Comparison of ENCODE assay signal across 8 cellular contexts in the genomic region with DNA sequence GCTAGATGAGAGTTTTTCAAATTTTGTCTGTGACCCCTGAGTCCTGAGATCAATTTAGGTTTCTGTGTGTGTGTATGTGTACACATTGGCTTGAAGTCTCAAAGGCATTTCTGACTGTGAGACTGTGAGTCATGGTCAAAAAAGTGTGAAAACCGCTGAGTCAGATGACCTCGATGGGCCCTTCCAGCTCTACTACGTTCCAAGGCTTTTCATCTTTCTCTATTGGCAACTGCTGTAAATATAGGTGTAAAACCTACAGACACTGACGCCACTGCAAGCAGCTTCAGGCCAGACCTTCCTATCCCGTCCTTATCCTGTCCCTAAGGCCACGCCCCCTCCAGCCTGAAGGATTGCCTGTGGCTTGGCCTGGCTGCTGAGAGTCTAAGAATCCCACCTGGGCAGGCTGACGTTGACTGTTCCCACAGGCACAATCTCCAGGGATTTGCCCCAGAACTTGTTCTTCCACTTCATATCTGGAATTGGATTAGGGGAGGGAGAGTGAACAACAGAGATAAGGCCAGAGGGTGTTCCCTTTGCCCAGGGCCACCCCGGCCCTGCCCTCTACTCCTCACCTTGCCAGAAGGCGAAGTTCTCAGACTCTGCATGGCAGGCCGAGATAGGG. TPM values are rescaled to one million over a fixed set of nuclear protein-coding genes. Genes with fewer than 3 reads are reported as not detected.
A peak's percentile ranks its signal among the peaks of the same experiment; 100 is the strongest.
DNase-seq lines count a peak whose midpoint lies in the region; ATAC-seq and TF ChIP-seq lines count a peak whose summit lies in the region.

No MANE protein-coding gene starts in this region.

- H3K4me3 ChIP-seq in Peyer's patch (no peak overlapping the region), epithelial cell of proximal tubule (ENCODE audit: low read depth, low read length) (no peak overlapping the region)

- TF ChIP-seq CTCF in Peyer's patch (IDR thresholded peaks at IDR 0.05) (no peak), epithelial cell of proximal tubule (conservative IDR thresholded peaks at IDR 0.05; ENCODE audit: low read depth, low read length) (no peak)

- no peaks in the 10 kb centered on the region for H3K27me3 ChIP-seq in Peyer's patch

- no peaks in the 10 kb centered on the region for H3K9me3 ChIP-seq in Peyer's patch

- H3K4me1 Mint-ChIP-seq in activated CD4-positive, alpha-beta T cell treated with anti-CD3 and anti-CD28 coated beads for 36 hours, result peaks cover 8% of the 10 kb centered on the region

- H3K4me1 ChIP-seq in Peyer's patch, result peaks cover 0 to 23% (median 1%) of the 10 kb centered on the region in 4 donors

- CTCF ChIA-PET in activated CD4-positive, alpha-beta T cell treated with anti-CD3 and anti-CD28 coated beads for 36 hours (lab: Charles Lee), result interaction anchor here (0.8 to 1.2 kb wide), 3 partner anchors 9 to 111 kb away, joined by 3 to 5 read pairs (median 3); no protein-coding TSS in a partner anchor

- peak overlapping the region in 3 of 4 donors; percentile 14 to 79 (median 68) for H3K27ac ChIP-seq in Peyer's patch

- POLR2A ChIA-PET in activated CD4-positive, alpha-beta T cell treated with anti-CD3 and anti-CD28 coated beads for 36 hours (lab: Charles Lee), result interaction anchor here (0.8 kb wide), 1 partner anchor 85 kb away, joined by 3 read pairs; a partner anchor contains a TSS

- no peak overlapping the region for H3K4me3 Mint-ChIP-seq in activated CD4-positive, alpha-beta T cell treated with anti-CD3 and anti-CD28 coated beads for 36 hours

- H3K27me3 Mint-ChIP-seq in activated CD4-positive, alpha-beta T cell treated with anti-CD3 and anti-CD28 coated beads for 36 hours, result no peaks in the 10 kb centered on the region

- peaks cover 0 to 76% (median 0%) of the 10 kb centered on the region in 3 donors for H3K36me3 ChIP-seq in Peyer's patch

- H3K27ac Mint-ChIP-seq in activated CD4-positive, alpha-beta T cell treated with anti-CD3 and anti-CD28 coated beads for 36 hours, result peak overlapping the region; percentile 64

- peak; percentile 63 for DNase-seq in activated CD4-positive, alpha-beta T cell treated with anti-CD3 and anti-CD28 coated beads for 36 hours
- DNase-seq in activated CD4-positive, alpha-beta T cell treated with anti-CD3 and anti-CD28 coated beads for 4 hours, result no peak
- DNase-seq in Peyer's patch, result peak in 2 of 3 donors; percentile 86 to 87
- DNase-seq in epithelial cell of proximal tubule (ENCODE audit: low read depth), result peak; percentile 84
- DNase-seq in renal cortical epithelial cell (ENCODE audit: low read depth), result peak; percentile 95
- DNase-seq in putamen (ENCODE audit: low spot score), result no peak
- DNase-seq in NCI-H2107 (lab: John Stamatoyannopoulos, UW), result no peak

- no peak for TF ChIP-seq POLR2A in Peyer's patch (IDR thresholded peaks at IDR 0.05)

- peak; percentile 96 for ATAC-seq in activated CD4-positive, alpha-beta T cell treated with anti-CD3 and anti-CD28 coated beads for 36 hours
- no peak for ATAC-seq in GM21423 (IDR thresholded peaks at IDR 0.05; ENCODE audit: unreplicated experiment)

- intact Hi-C loops in activated CD4-positive, alpha-beta T cell treated with anti-CD3 and anti-CD28 coated beads for 36 hours (cut with DNase I, micrococcal nuclease), result no loop called here

- peaks cover 7% of the 10 kb centered on the region for H3K36me3 Mint-ChIP-seq in activated CD4-positive, alpha-beta T cell treated with anti-CD3 and anti-CD28 coated beads for 36 hours (ENCODE audit: low read depth)

- no peaks in the 10 kb centered on the region for H3K9me3 Mint-ChIP-seq in activated CD4-positive, alpha-beta T cell treated with anti-CD3 and anti-CD28 coated beads for 36 hours (ENCODE audit: low read depth)

RNA-seq across cellular contexts. Expression of a gene that starts 11.3 kb away (rescaled TPM):
- total RNA-seq in activated CD4-positive, alpha-beta T cell treated with anti-CD3 and anti-CD28 coated beads for 36 hours, result 10 to 100 TPM; 12.8 to 12.9 TPM
- total RNA-seq in Peyer's patch (100 to 1,000 TPM in 1 of 4 donors, 10 to 100 TPM in 3; 31.4 to 104 (median 70.9) TPM), epithelial cell of proximal tubule (6.9 and 8.4 TPM in 2 replicates), renal cortical epithelial cell (6.6 and 11.3 TPM in 2 replicates)

RNA-seq across cellular contexts. Expression of a gene that starts 21.0 kb away (rescaled TPM):
- total RNA-seq in activated CD4-positive, alpha-beta T cell treated with anti-CD3 and anti-CD28 coated beads for 36 hours, result 10 to 100 TPM; 66.9 to 70.9 TPM
- total RNA-seq in Peyer's patch (10 to 100 TPM; 30.5 to 50.4 (median 34.8) TPM), epithelial cell of proximal tubule (40.6 and 51.3 TPM in 2 replicates), renal cortical epithelial cell (21.0 and 25.4 TPM in 2 replicates)

RNA-seq across cellular contexts. Expression of a gene that starts 21.2 kb away (rescaled TPM):
- total RNA-seq in activated CD4-positive, alpha-beta T cell treated with anti-CD3 and anti-CD28 coated beads for 36 hours, result under 1 TPM; 0.46 to 0.82 TPM
- total RNA-seq in Peyer's patch (under 1 TPM in 1 of 4 donors, not detected in 3; 0.40 TPM), epithelial cell of proximal tubule (not detected in 2 replicates), renal cortical epithelial cell (0.45 TPM in 1 of 2 replicates, not detected in the other)

RNA-seq across cellular contexts. Expression of a gene that starts 30.8 kb away (rescaled TPM):
- 10 to 100 TPM; 21.5 to 25.2 TPM for total RNA-seq in activated CD4-positive, alpha-beta T cell treated with anti-CD3 and anti-CD28 coated beads for 36 hours
- 100 to 1,000 TPM in 2 of 4 donors, 10 to 100 TPM in 2; 56.2 to 126 (median 86.9) TPM for total RNA-seq in Peyer's patch
- 21.2 and 24.5 TPM in 2 replicates for total RNA-seq in epithelial cell of proximal tubule
- 21.3 and 50.4 TPM in 2 replicates for total RNA-seq in renal cortical epithelial cell

RNA-seq across cellular contexts. Expression of a gene that starts 40.7 kb away (rescaled TPM):
- under 1 TPM; 0.07 to 0.14 TPM for total RNA-seq in activated CD4-positive, alpha-beta T cell treated with anti-CD3 and anti-CD28 coated beads for 36 hours
- total RNA-seq in Peyer's patch (10 to 100 TPM in 2 of 4 donors, 1 to 10 TPM in 2; 3.3 to 27.0 (median 16.6) TPM), epithelial cell of proximal tubule (1.8 and 2.0 TPM in 2 replicates), renal cortical epithelial cell (0.87 and 1.2 TPM in 2 replicates)

Comparison
In these comparisons a context has a peak if more than half of its experiments do, and no peak if none do; other contexts are left out.
1. DNase-seq: peak in activated CD4-positive, alpha-beta T cell treated with anti-CD3 and anti-CD28 coated beads for 36 hours (single experiment), Peyer's patch (2 of 3), epithelial cell of proximal tubule (single experiment) and renal cortical epithelial cell (single experiment); none in activated CD4-positive, alpha-beta T cell treated with anti-CD3 and anti-CD28 coated beads for 4 hours (0 of 2), putamen (single experiment) and NCI-H2107 (single experiment).